Comparison of ENCODE assay signal across 9 cellular contexts in genomic region chr12:180445-180844, GRCh38. TPM values are rescaled to one million over a fixed set of nuclear protein-coding genes. Genes with fewer than 3 reads are reported as not detected.
DNase-seq lines count a peak whose midpoint lies in the region; ATAC-seq, FAIRE-seq and TF ChIP-seq lines count a peak whose summit lies in the region.
"Had no signal": no experiment of that assay in that cellular context is flagged by ENCODE, and none has a peak within 500 bp of the region (broad histone marks: within the 10 kb centered on the region; RNA-seq: fewer than 3 reads in every experiment).

No MANE protein-coding gene starts in this region.

- no peak for TF ChIP-seq CTCF in heart right ventricle (IDR thresholded peaks at IDR 0.05)
- no peak for TF ChIP-seq CTCF in smooth muscle cell (IDR thresholded peaks at IDR 0.05; ENCODE audit: borderline replicate concordance, insufficient read depth, poor library complexity, severe bottlenecking)
- no peak for TF ChIP-seq CTCF in RWPE1 (conservative IDR thresholded peaks at IDR 0.05; ENCODE audit: low read depth)
- TF ChIP-seq CTCF in D721Med (IDR thresholded peaks at IDR 0.05; ENCODE audit: insufficient read depth, missing control alignments), result no peak

- ATAC-seq in heart right ventricle, result peak in 7 of 8 donors; percentile 14 to 69 (median 52)

- H3K4me3 ChIP-seq in heart right ventricle (peak overlapping the region in 5 of 10 donors; percentile 18 to 43 (median 40)), smooth muscle cell (no peak overlapping the region)

- peaks cover 6% of the 10 kb centered on the region for H3F3A ChIP-seq in smooth muscle cell (ENCODE audit: low read depth)

- peak; percentile 28 for DNase-seq in GM19240 (ENCODE audit: insufficient read length, low spot score)
- DNase-seq in SKM-1 (lab: John Stamatoyannopoulos, UW; ENCODE audit: unreplicated experiment), result peak; percentile 46
- peak in 1 of 2 donors; percentile 59 for DNase-seq in heart right ventricle
- no peak for DNase-seq in smooth muscle cell (lab: John Stamatoyannopoulos, UW; ENCODE audit: unreplicated experiment)
- DNase-seq in RWPE1 (ENCODE audit: low spot score), result no peak
- no peak for DNase-seq in stimulated activated CD4-positive, alpha-beta T cell treated with anti-CD3 and anti-CD28 coated beads, Interleukin-4, amount 100 ng/mL, for 4 hours
- DNase-seq in LoVo (ENCODE audit: low spot score), result no peak
- no peak for DNase-seq in D721Med (ENCODE audit: insufficient read length, low spot score)

- FAIRE-seq in D721Med (lab: Jason Lieb, UNC), result no peak
- FAIRE-seq: G401.6 had no signal

- H3K36me3 ChIP-seq in heart right ventricle (no peaks in the 10 kb centered on the region), smooth muscle cell (ENCODE audit: low read depth) (no peaks in the 10 kb centered on the region)

- peak overlapping the region; percentile 35 for H3K4me2 ChIP-seq in smooth muscle cell

- CTCF ChIA-PET in RWPE1 (lab: Yijun Ruan, JAX), result no interaction called here

- intact Hi-C loops in heart right ventricle (cut with DNase I), result no loop called here

- H3K27ac ChIP-seq in heart right ventricle (peak overlapping the region in 9 of 10 donors; percentile 42 to 84 (median 79)), smooth muscle cell (ENCODE audit: low read depth) (no peak overlapping the region), RWPE1 (no peak overlapping the region)

- no peaks in the 10 kb centered on the region for H3K79me2 ChIP-seq in smooth muscle cell (ENCODE audit: low read depth)

- no peak overlapping the region for H3K9ac ChIP-seq in smooth muscle cell (ENCODE audit: low read depth)

- H3K9me3 ChIP-seq in heart right ventricle (no peaks in the 10 kb centered on the region), smooth muscle cell (replicated peaks; ENCODE audit: low read depth) (no peaks in the 10 kb centered on the region)

- H3K4me1 ChIP-seq in heart right ventricle (peaks cover 27 to 82% (median 71%) of the 10 kb centered on the region in 9 donors), smooth muscle cell (ENCODE audit: low read depth) (peaks cover 10% of the 10 kb centered on the region)

- H3K27me3 ChIP-seq in heart right ventricle (no peaks in the 10 kb centered on the region), smooth muscle cell (ENCODE audit: low read depth) (no peaks in the 10 kb centered on the region)

- POLR2A ChIA-PET in RWPE1 (lab: Yijun Ruan, JAX; ENCODE audit: low non-redundant PET), result no interaction called here

- no peaks in the 10 kb centered on the region for H4K20me1 ChIP-seq in smooth muscle cell (ENCODE audit: low read depth)

- WGBS in heart right ventricle, 2 donors, result 31 to 54% methylated on average over 8 of the region's 8 CpGs
- 47% methylated on average over 8 of the region's 8 CpGs for WGBS in smooth muscle cell (ENCODE audit: low lambda C conversion rate)

- H2AFZ ChIP-seq in smooth muscle cell (ENCODE audit: low read depth), result no peak overlapping the region

RNA-seq across cellular contexts. Expression of gene SLC6A12, which starts 33.5 kb away (rescaled TPM):
- 1 to 10 TPM in 5 of 10 donors, under 1 TPM in 5; 0.49 to 1.4 (median 0.98) TPM for total RNA-seq in heart right ventricle
- polyA plus RNA-seq in heart right ventricle, result under 1 TPM; 0.14 to 0.44 TPM
- total RNA-seq in smooth muscle cell, result 0.22 and 1.7 TPM in 2 replicates
- polyA plus RNA-seq in smooth muscle cell, result 1.1 TPM in 1 of 2 replicates, not detected in the other

Comparison
In these comparisons a context has a peak if more than half of its experiments do, and no peak if none do; other contexts are left out.
1. DNase-seq: peak in GM19240 (single experiment) and SKM-1 (single experiment); none in smooth muscle cell (single experiment), RWPE1 (single experiment), stimulated activated CD4-positive, alpha-beta T cell treated with anti-CD3 and anti-CD28 coated beads, Interleukin-4, amount 100 ng/mL, for 4 hours (0 of 2), LoVo (single experiment) and D721Med (single experiment).
2. H3K27ac ChIP-seq: peak in heart right ventricle (9 of 10); none in smooth muscle cell (single experiment) and RWPE1 (single experiment).